ENCODE assay signal across 20 cellular contexts in the genomic region with DNA sequence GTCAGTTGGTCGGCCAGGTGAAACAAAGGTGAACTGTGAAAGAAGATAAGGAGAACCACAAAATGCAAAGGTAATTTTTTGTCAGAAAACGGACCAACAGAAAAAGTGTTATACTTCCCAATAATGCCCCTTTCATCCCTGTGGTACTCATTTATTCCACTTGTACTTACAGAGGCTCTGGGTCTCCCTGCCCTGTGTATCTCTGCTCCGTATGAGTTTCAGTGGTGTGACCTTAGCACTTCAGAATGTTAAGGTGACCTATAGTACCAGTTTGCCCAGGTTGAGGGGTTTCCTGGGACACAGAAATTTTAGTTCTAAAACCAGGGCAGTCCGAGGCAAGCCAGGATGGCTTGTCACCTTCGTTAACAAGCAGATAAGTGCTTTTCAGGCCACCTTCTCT.
"Had no signal": no experiment of that assay in that cellular context is flagged by ENCODE, and none has a peak within 500 bp of the region (broad histone marks: within the 10 kb centered on the region; RNA-seq: fewer than 3 reads in every experiment).

No MANE protein-coding gene starts in this region.

- H3K36me3 Mint-ChIP-seq: activated naive CD8-positive, alpha-beta T cell treated with anti-CD3 and anti-CD28 coated beads, Interleukin-2, amount 10 ng/mL, durations not matched to agents 7 days and 5 days had no signal

- DNase-seq: activated CD4-positive, alpha-beta T cell treated with anti-CD3 and anti-CD28 coated beads for 36 hours; activated CD8-positive, alpha-beta memory T cell treated with anti-CD3 and anti-CD28 coated beads, Interleukin-2, amount 50 U/mL, for 4 hours; activated CD8-positive, alpha-beta T cell treated with anti-CD3 and anti-CD28 coated beads for 36 hours; activated gamma-delta T cell treated with Interleukin-2 at 50 U/mL for 16 hours; activated naive CD4-positive, alpha-beta T cell treated with anti-CD3 and anti-CD28 coated beads, Interleukin-2, amount 50 U/mL, for 16 hours; activated naive CD8-positive, alpha-beta T cell treated with anti-CD3 and anti-CD28 coated beads, Interleukin-2, amount 10 ng/mL, durations not matched to agents 7 days and 5 days; activated T-cell treated with anti-CD3 and anti-CD28 coated beads, Interleukin-2, amount 50 U/mL, for 72 hours; aorta; KG1; NCI-H1105; NCI-H1436 treated with DMSO at 0.1 percent for 48 hours; NCI-H187; NCI-H2081; NCI-H524 treated with DMSO at 0.1 percent for 48 hours; T-helper 1 cell had no signal

- H3K9me3 Mint-ChIP-seq: activated CD8-positive, alpha-beta T cell treated with anti-CD3 and anti-CD28 coated beads for 36 hours; activated naive CD8-positive, alpha-beta T cell treated with anti-CD3 and anti-CD28 coated beads, Interleukin-2, amount 10 ng/mL, durations not matched to agents 7 days and 5 days; activated T-cell treated with anti-CD3 and anti-CD28 coated beads, Interleukin-2, amount 50 U/mL, for 72 hours; activated T-helper 2 cell treated with anti-CD3 and anti-CD28 coated beads, Interferon-gamma antibody, Interleukin-2, Interleukin-4, amounts not matched to agents 10 μg/mL and 5 μg/mL and 100 μg/mL, durations not matched to agents 14 hours and 24 hours and 36 hours had no signal

- H3K4me1 Mint-ChIP-seq: activated CD4-positive, alpha-beta T cell treated with anti-CD3 and anti-CD28 coated beads for 36 hours; activated naive CD8-positive, alpha-beta T cell treated with anti-CD3 and anti-CD28 coated beads, Interleukin-2, amount 10 ng/mL, durations not matched to agents 7 days and 5 days; central memory CD8-positive, alpha-beta T cell had no signal

- ATAC-seq: activated CD4-positive, alpha-beta T cell treated with anti-CD3 and anti-CD28 coated beads for 36 hours; activated CD8-positive, alpha-beta T cell treated with anti-CD3 and anti-CD28 coated beads for 36 hours; activated T-cell treated with anti-CD3 and anti-CD28 coated beads, Interleukin-2, amount 50 U/mL, for 72 hours; Right ventricle myocardium inferior had no signal

- H3K4me3 Mint-ChIP-seq: activated CD4-positive, alpha-beta T cell treated with anti-CD3 and anti-CD28 coated beads for 36 hours; activated CD8-positive, alpha-beta T cell treated with anti-CD3 and anti-CD28 coated beads for 36 hours; activated naive CD8-positive, alpha-beta T cell treated with anti-CD3 and anti-CD28 coated beads, Interleukin-2, amount 10 ng/mL, durations not matched to agents 7 days and 5 days; activated T-cell treated with anti-CD3 and anti-CD28 coated beads, Interleukin-2, amount 50 U/mL, for 72 hours; central memory CD8-positive, alpha-beta T cell had no signal

- H3K27ac ChIP-seq: SK-N-MC, VCaP had no signal

- H3K27me3 Mint-ChIP-seq: activated CD4-positive, alpha-beta T cell treated with anti-CD3 and anti-CD28 coated beads for 36 hours; activated CD8-positive, alpha-beta T cell treated with anti-CD3 and anti-CD28 coated beads for 36 hours; activated naive CD8-positive, alpha-beta T cell treated with anti-CD3 and anti-CD28 coated beads, Interleukin-2, amount 10 ng/mL, durations not matched to agents 7 days and 5 days; central memory CD8-positive, alpha-beta T cell had no signal

- H3K27ac Mint-ChIP-seq: activated CD4-positive, alpha-beta T cell treated with anti-CD3 and anti-CD28 coated beads for 36 hours; activated CD8-positive, alpha-beta T cell treated with anti-CD3 and anti-CD28 coated beads for 36 hours; activated naive CD8-positive, alpha-beta T cell treated with anti-CD3 and anti-CD28 coated beads, Interleukin-2, amount 10 ng/mL, durations not matched to agents 7 days and 5 days; activated T-cell treated with anti-CD3 and anti-CD28 coated beads, Interleukin-2, amount 50 U/mL, for 72 hours; activated T-helper 2 cell treated with anti-CD3 and anti-CD28 coated beads, Interferon-gamma antibody, Interleukin-2, Interleukin-4, amounts not matched to agents 10 μg/mL and 5 μg/mL and 100 μg/mL, durations not matched to agents 14 hours and 24 hours and 36 hours had no signal

- H3K4me3 ChIP-seq: SK-N-MC had no signal
